In the genomic region with DNA sequence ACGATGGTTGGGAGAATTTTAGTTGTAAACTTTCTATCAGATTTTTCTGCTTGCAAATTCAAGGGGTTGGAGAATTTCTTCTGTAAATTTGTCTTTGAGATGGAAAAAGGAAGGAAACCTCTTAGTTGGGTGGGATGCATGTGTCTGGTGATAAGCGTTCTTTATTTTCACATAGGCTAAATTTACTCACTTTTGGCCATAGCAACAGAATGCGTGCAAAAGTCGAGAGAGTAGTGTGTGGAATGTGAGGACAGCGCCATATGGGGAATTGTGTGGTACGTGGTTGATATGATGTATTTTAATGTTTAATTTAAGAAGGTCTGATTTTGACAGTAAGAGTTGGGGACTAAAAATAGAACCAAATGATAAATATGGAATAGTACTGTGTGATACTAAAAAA, we compare ENCODE assay signal across 22 cellular contexts.
"Had no signal": no experiment of that assay in that cellular context is flagged by ENCODE, and none has a peak within 500 bp of the region (broad histone marks: within the 10 kb centered on the region; RNA-seq: fewer than 3 reads in every experiment).

No MANE protein-coding gene starts in this region.

- H3K36me3 ChIP-seq: SJSA1 had no signal

- H3K4me1 ChIP-seq: SJSA1 had no signal

- DNase-seq: KBM-7, MV-4-11, NCI-H1048, NCI-H1105 treated with DMSO at 0.1 percent for 48 hours, NCI-H1417 treated with DMSO at 0.1 percent for 48 hours, NCI-H187, NCI-H2029, NCI-H2081 treated with DMSO at 0.1 percent for 48 hours, NCI-H2171, NCI-H226, NCI-H446, NCI-H510A, NCI-H524 treated with DMSO at 0.1 percent for 48 hours, NCI-H774, Right ventricle myocardium superior, RPMI8226, SIG-M5 had no signal

- FAIRE-seq: HTR-8/SVneo, RCC 7860 had no signal

- H3K27ac ChIP-seq: HL-60, SJSA1, SK-N-MC had no signal

- H3K9me3 ChIP-seq: SJSA1 had no signal

- H3K4me3 ChIP-seq: SJSA1, SK-N-MC had no signal
